ENCODE assay signal across 23 cellular contexts in genomic region chr4:158964114-158964727, GRCh38.
DNase-seq lines count a peak whose midpoint lies in the region; ATAC-seq, FAIRE-seq and TF ChIP-seq lines count a peak whose summit lies in the region.
"Had no signal": no experiment of that assay in that cellular context is flagged by ENCODE, and none has a peak within 500 bp of the region (broad histone marks: within the 10 kb centered on the region; RNA-seq: fewer than 3 reads in every experiment).

No MANE protein-coding gene starts in this region.

- H3K4me3 ChIP-seq in IMR-90 (ENCODE audit: insufficient read depth, low read depth, low read length): no peak overlapping the region
- H3K4me3 ChIP-seq in small intestine (ENCODE audit: low read depth in 1 of 2, low read length in 2 of 2): no peak overlapping the region
- H3K4me3 ChIP-seq: MG63 had no signal

- in situ Hi-C loops in IMR-90 (cut with MboI; ENCODE audit: low sequenced_read_pairs): no loop called here

- no peaks in the 10 kb centered on the region for H3K9me1 ChIP-seq in IMR-90 (ENCODE audit: insufficient read depth, low read length)

- H3K23ac ChIP-seq in IMR-90 (ENCODE audit: low read depth, low read length): no peak overlapping the region

- no peak overlapping the region for H2AFZ ChIP-seq in IMR-90 (replicated peaks; ENCODE audit: low read length, poor library complexity)

- FAIRE-seq in small intestine (lab: Jason Lieb, UNC): no peak

- H2AK5ac ChIP-seq in IMR-90 (ENCODE audit: low read depth, low read length): no peak overlapping the region

- no peaks in the 10 kb centered on the region for H3K36me3 ChIP-seq in IMR-90 (ENCODE audit: control insufficient read depth, insufficient read depth, low read length)
- H3K36me3 ChIP-seq in small intestine (ENCODE audit: control insufficient read depth in 2 of 2, insufficient read depth in 2 of 2, low read length in 2 of 2): no peaks in the 10 kb centered on the region
- H3K36me3 ChIP-seq: MG63 had no signal

- CTCF ChIA-PET in IMR-90 (lab: Yijun Ruan, JAX): interaction anchor here (0.6 kb wide), 1 partner anchor 81 kb away, joined by 4 read pairs; no protein-coding TSS in a partner anchor
- CTCF ChIA-PET in WTC11 (lab: Charles Lee): no interaction called here

- no peak overlapping the region for H3K14ac ChIP-seq in IMR-90 (replicated peaks; ENCODE audit: low read depth, low read length)

- no peaks in the 10 kb centered on the region for H3K36me3 Mint-ChIP-seq in WTC11
- H3K36me3 Mint-ChIP-seq: CD4-positive, CD25-positive, alpha-beta regulatory T cell had no signal

- no peaks in the 10 kb centered on the region for H3K27me3 Mint-ChIP-seq in WTC11 (ENCODE audit: low read depth)

- no peak overlapping the region for H4K8ac ChIP-seq in IMR-90 (ENCODE audit: low read depth in 2 of 2, low read length in 2 of 2)

- no peak for TF ChIP-seq CTCF in IMR-90 (conservative IDR thresholded peaks at IDR 0.05; ENCODE audit: low read depth, low read length)
- no peak for TF ChIP-seq CTCF in WTC11 (IDR thresholded peaks at IDR 0.05)

- WGBS in IMR-90 (ENCODE audit: extremely low coverage in 2 of 2, insufficient read length in 1 of 2), 2 experiments: no CpG with 5 or more reads among the region's 5 CpGs
- WGBS in small intestine, 3 donors: 92 to 96% (median 94%) methylated on average over 5 of the region's 5 CpGs

- peaks cover 8% of the 10 kb centered on the region for H3K9me3 Mint-ChIP-seq in WTC11

- no peak overlapping the region for H2AK9ac ChIP-seq in IMR-90 (replicated peaks; ENCODE audit: low read depth, low read length, poor library complexity)

- peaks cover 51% of the 10 kb centered on the region for H3K4me1 Mint-ChIP-seq in WTC11
- H3K4me1 Mint-ChIP-seq: B cell; CD4-positive, CD25-positive, alpha-beta regulatory T cell; IgD-negative memory B cell had no signal

- H2BK20ac ChIP-seq in IMR-90 (ENCODE audit: low read depth, low read length): no peak overlapping the region

- no peak overlapping the region for H3K18ac ChIP-seq in IMR-90 (ENCODE audit: low read depth, low read length)

- POLR2A ChIA-PET in IMR-90 (lab: Charles Lee; ENCODE audit: unreplicated experiment): no interaction called here
- POLR2A ChIA-PET in WTC11 (lab: Charles Lee): interaction anchor here (0.6 kb wide), 1 partner anchor 228 kb away, joined by 3 read pairs; no protein-coding TSS in a partner anchor

- TF ChIP-seq POLR2A in IMR-90 (IDR thresholded peaks at IDR 0.05; ENCODE audit: low read depth, low read length): no peak

- ATAC-seq in IMR-90 (ENCODE audit: low read depth): no peak
- ATAC-seq in WTC11: no peak
- ATAC-seq: Panc1 had no signal

- no peak overlapping the region for H2BK15ac ChIP-seq in IMR-90 (ENCODE audit: low read depth, low read length)

- H3K9ac ChIP-seq in IMR-90 (ENCODE audit: low read depth, low read length): no peak overlapping the region

- BruUV-seq in IMR-90 (replicated peaks; lab: Mats Ljungman, UMichigan): no TSS peak

- no peak overlapping the region for H3K4ac ChIP-seq in IMR-90 (ENCODE audit: low read depth, low read length)

- no peak overlapping the region for H3K56ac ChIP-seq in IMR-90 (ENCODE audit: extremely low read depth, insufficient read depth, low read length)

- dilution Hi-C loops in IMR-90 (cut with HindIII; ENCODE audit: low sequenced_read_pairs, unreplicated experiment): no loop called here

- H2BK5ac ChIP-seq in IMR-90 (ENCODE audit: low read depth, low read length, poor library complexity, severe bottlenecking): no peak overlapping the region

- intact Hi-C loops in IMR-90 (cut with micrococcal nuclease): no loop called here

- peak overlapping the region; percentile 21; the same call in 1 of the 2 replicates for H3K27ac Mint-ChIP-seq in WTC11
- H3K27ac Mint-ChIP-seq: B cell; CD4-positive, CD25-positive, alpha-beta regulatory T cell; IgD-negative memory B cell had no signal

- H4K91ac ChIP-seq in IMR-90 (ENCODE audit: insufficient read depth, low read depth, low read length): no peak overlapping the region

- DNase-seq in NOMO-1 treated with DMSO at 0.1 percent for 48 hours (lab: John Stamatoyannopoulos, UW; ENCODE audit: unreplicated experiment) (peak; percentile 30), NOMO-1 treated with dmso at 0.1 percent for 144 hours (lab: John Stamatoyannopoulos, UW; ENCODE audit: unreplicated experiment) (no peak), IMR-90 (no peak), WTC11 (ENCODE audit: low spot score) (no peak), medulla oblongata (ENCODE audit: extremely low spot score) (peak; percentile 19), NCI-H748 (lab: John Stamatoyannopoulos, UW; ENCODE audit: unreplicated experiment) (no peak), NCI-H1436 treated with DMSO at 0.1 percent for 48 hours (lab: John Stamatoyannopoulos, UW) (no peak), small intestine (no peak)
- DNase-seq: 8988T; Caco-2; CD4-positive, CD25-positive, alpha-beta regulatory T cell; GDM1; H7; Kasumi-1; MG63; NCI-H187; NCI-H2107; NCI-H510A; SW 1271 had no signal

- H4K20me1 ChIP-seq in IMR-90 (ENCODE audit: insufficient read depth, low read length): no peaks in the 10 kb centered on the region

- H3K4me1 ChIP-seq in IMR-90 (ENCODE audit: control insufficient read depth, insufficient read depth, low read length) (0 out of 2 replicates have a peak, but pooled peaks cover 2% of the 10 kb centered on the region), small intestine (ENCODE audit: control insufficient read depth in 2 of 2, insufficient read depth in 1 of 2, low read depth in 1 of 2, low read length in 1 of 2) (no peaks in the 10 kb centered on the region)

- no peak for TF ChIP-seq RAD21 in IMR-90 (IDR thresholded peaks at IDR 0.05; ENCODE audit: low read length)

- no peak overlapping the region for H3K4me2 ChIP-seq in IMR-90 (ENCODE audit: low read depth, low read length)

- H3K9me3 ChIP-seq in IMR-90 (ENCODE audit: control insufficient read depth, insufficient read depth, low read length): no peaks in the 10 kb centered on the region
- no peaks in the 10 kb centered on the region for H3K9me3 ChIP-seq in small intestine (ENCODE audit: control insufficient read depth, low read depth)
- H3K9me3 ChIP-seq: Caco-2, MG63 had no signal

- no peaks in the 10 kb centered on the region for H3K79me1 ChIP-seq in IMR-90 (ENCODE audit: low read depth in 1 of 2, low read length in 2 of 2)

- no peak overlapping the region for H3K27ac ChIP-seq in IMR-90 (ENCODE audit: insufficient read depth, low read length)
- H3K27ac ChIP-seq in small intestine (ENCODE audit: low read depth in 1 of 2, low read length in 1 of 2): no peak overlapping the region
- H3K27ac ChIP-seq: HL-60 had no signal

- H4K5ac ChIP-seq in IMR-90 (ENCODE audit: low read depth, low read length): no peak overlapping the region

- no peak overlapping the region for H2BK120ac ChIP-seq in IMR-90 (ENCODE audit: low read depth, low read length)

- no peak overlapping the region for H3K4me3 Mint-ChIP-seq in WTC11
- H3K4me3 Mint-ChIP-seq: B cell; CD4-positive, CD25-positive, alpha-beta regulatory T cell; IgD-negative memory B cell had no signal

- H3K27me3 ChIP-seq in IMR-90 (ENCODE audit: control insufficient read depth, insufficient read depth, low read length): 0 out of 2 replicates have a peak, but pooled peaks cover 2% of the 10 kb centered on the region
- no peaks in the 10 kb centered on the region for H3K27me3 ChIP-seq in small intestine (ENCODE audit: control insufficient read depth in 2 of 2, insufficient read depth in 2 of 2, low read length in 2 of 2)
- H3K27me3 ChIP-seq: MG63 had no signal

TF ChIP-seq in IMR-90, 13 proteins besides CTCF, POLR2A, EP300 and RAD21:
- TF ChIP-seq CEBPB (IDR thresholded peaks at IDR 0.05; ENCODE audit: low read depth, low read length): peak; percentile 76
- no peak for TF ChIP-seq BHLHE40 (IDR thresholded peaks at IDR 0.05; ENCODE audit: low read depth, low read length)

TF ChIP-seq in WTC11, 78 proteins besides CTCF, POLR2A, EP300 and RAD21:
- TF ChIP-seq ATF3 (CRISPR knock-in tag; conservative IDR thresholded peaks at IDR 0.05) (no peak), SP1 (CRISPR knock-in tag; conservative IDR thresholded peaks at IDR 0.05) (no peak), ZNF416 (CRISPR knock-in tag; IDR thresholded peaks at IDR 0.05) (no peak), E2F4 (CRISPR knock-in tag; IDR thresholded peaks at IDR 0.05; ENCODE audit: borderline replicate concordance, low read depth) (no peak), ETV6 (CRISPR knock-in tag; IDR thresholded peaks at IDR 0.05) (no peak), USF2 (CRISPR knock-in tag; IDR thresholded peaks at IDR 0.05) (no peak), ZNF671 (CRISPR knock-in tag; IDR thresholded peaks at IDR 0.05) (no peak), TEAD1 (CRISPR knock-in tag; IDR thresholded peaks at IDR 0.05) (no peak)

Comparison
In these comparisons a context has a peak if more than half of its experiments do, and no peak if none do; other contexts are left out.
1. DNase-seq: peak in NOMO-1 treated with DMSO at 0.1 percent for 48 hours (single experiment) and medulla oblongata (single experiment); none in NOMO-1 treated with dmso at 0.1 percent for 144 hours (single experiment), IMR-90 (single experiment), WTC11 (single experiment), NCI-H748 (single experiment), NCI-H1436 treated with DMSO at 0.1 percent for 48 hours (single experiment) and small intestine (single experiment).